ENCODE assay signal across 19 cellular contexts in genomic region chr17:6095501-6095900, GRCh38. TPM values are rescaled to one million over a fixed set of nuclear protein-coding genes. Genes with fewer than 3 reads are reported as not detected.
"Had no signal": no experiment of that assay in that cellular context is flagged by ENCODE, and none has a peak within 500 bp of the region (broad histone marks: within the 10 kb centered on the region; RNA-seq: fewer than 3 reads in every experiment).

No MANE protein-coding gene starts in this region.

- H3K4me2 ChIP-seq: SK-N-SH had no signal

- H3K36me3 ChIP-seq: MG63 had no signal

- H3K9me3 ChIP-seq: MG63, SK-N-SH had no signal

- H3K9ac ChIP-seq: SK-N-SH had no signal

- H3K4me3 ChIP-seq: MG63 had no signal

- H3K27ac ChIP-seq: RWPE1 had no signal

- DNase-seq: Karpas-422, KG1, MG63, NCI-H1092 treated with DMSO at 0.1 percent for 48 hours, NCI-H1436, NCI-H187, NCI-H2029, NCI-H2081 treated with DMSO at 0.1 percent for 48 hours, NCI-H2171, NCI-H226, NCI-H446, NCI-H510A, NCI-H524 treated with DMSO at 0.1 percent for 48 hours, NCI-H69, NCI-H774, SHP77, SK-N-SH had no signal

- H3K27me3 ChIP-seq: MG63 had no signal

RNA-seq across cellular contexts. Expression of gene WSCD1, which starts 25.3 kb away (rescaled TPM):
- total RNA-seq: HT-29 had no signal
